In genomic region chr1:27111771-27112573, GRCh38 we compare ENCODE assay signal across 8 cellular contexts. TPM values are rescaled to one million over a fixed set of nuclear protein-coding genes. Genes with fewer than 3 reads are reported as not detected.
DNase-seq lines count a peak whose midpoint lies in the region; ATAC-seq, FAIRE-seq and TF ChIP-seq lines count a peak whose summit lies in the region.

No MANE protein-coding gene starts in this region.

- no peak overlapping the region for H2AFZ ChIP-seq in keratinocyte (ENCODE audit: control insufficient read depth, low read length)

- peak overlapping the region; percentile 57 for H3K9ac ChIP-seq in keratinocyte (ENCODE audit: control insufficient read depth, extremely low read depth, insufficient read depth, low read length)

- H3K9me3 ChIP-seq in keratinocyte (ENCODE audit: control insufficient read depth, low read depth, low read length) = no peaks in the 10 kb centered on the region

- H3K4me1 Mint-ChIP-seq in brain = peaks cover 15% of the 10 kb centered on the region

- peaks cover 37% of the 10 kb centered on the region for H3K4me1 ChIP-seq in keratinocyte (ENCODE audit: control insufficient read depth, extremely low read depth, insufficient read depth, low read length)

- no peaks in the 10 kb centered on the region for H3K27me3 Mint-ChIP-seq in brain

- dilution Hi-C loops in keratinocyte (cut with MboI; ENCODE audit: extremely low pct_ligation_motif_present, low sequenced_read_pairs) = no loop called here

- peak overlapping the region; percentile 86 for H3K27ac ChIP-seq in keratinocyte (ENCODE audit: control insufficient read depth, insufficient read depth, low read length)

- H3K4me3 Mint-ChIP-seq in brain = no peak overlapping the region

- H4K20me1 ChIP-seq in keratinocyte (ENCODE audit: control insufficient read depth, extremely low read depth, insufficient read depth, low read length) = peaks cover 4% of the 10 kb centered on the region

- TF ChIP-seq CTCF in brain (conservative IDR thresholded peaks at IDR 0.05) = no peak
- TF ChIP-seq CTCF in keratinocyte (optimal IDR thresholded peaks at IDR 0.05 in 1 of 3, IDR thresholded peaks at IDR 0.05 in 1 of 3, conservative IDR thresholded peaks at IDR 0.05 in 1 of 3; ENCODE audit: extremely low read depth in 1 of 3, insufficient read depth in 2 of 3, low read length in 3 of 3) = peak; percentile 40 to 82 (median 69)

- peak overlapping the region; percentile 49 for H3K4me2 ChIP-seq in keratinocyte (ENCODE audit: control insufficient read depth, extremely low read depth, insufficient read depth, low read depth, low read length)

- H3K36me3 ChIP-seq in keratinocyte (ENCODE audit: control insufficient read depth in 2 of 2, extremely low read depth in 1 of 2, insufficient read depth in 2 of 2, low read length in 2 of 2) = peaks cover 5 to 30% of the 10 kb centered on the region in 2 experiments

- peak overlapping the region; percentile 47 to 97 (median 88) for H3K27ac Mint-ChIP-seq in brain

- DNase-seq in COLO829 (ENCODE audit: low spot score) (peak; percentile 85), KG1 (lab: John Stamatoyannopoulos, UW) (peak; percentile 81), UCSD-AML1 (lab: John Stamatoyannopoulos, UW; ENCODE audit: unreplicated experiment) (peak; percentile 93), keratinocyte (ENCODE audit: low read depth, low spot score) (peak; percentile 100)
- DNase-seq in stimulated activated CD4-positive, alpha-beta T cell treated with anti-CD3 and anti-CD28 coated beads, Interleukin-15, amount 100 ng/mL, for 48 hours (ENCODE audit: low read depth in 2 of 2) = peak; percentile 64 to 68

- peaks cover 5% of the 10 kb centered on the region for H3K9me1 ChIP-seq in keratinocyte (ENCODE audit: control insufficient read depth, extremely low read depth, insufficient read depth, low read length)

- peak; percentile 100 for FAIRE-seq in keratinocyte (lab: Jason Lieb, UNC)

- no peaks in the 10 kb centered on the region for H3K27me3 ChIP-seq in keratinocyte (ENCODE audit: control insufficient read depth, extremely low read depth, insufficient read depth, low read length)

- H3K9me3 Mint-ChIP-seq in brain = no peaks in the 10 kb centered on the region

- peaks cover 62% of the 10 kb centered on the region for H3K79me2 ChIP-seq in keratinocyte (ENCODE audit: control insufficient read depth, insufficient read depth, low read length)

- ATAC-seq in GM21360 (IDR thresholded peaks at IDR 0.05; ENCODE audit: unreplicated experiment) (peak; percentile 78), GM18873 (IDR thresholded peaks at IDR 0.05; ENCODE audit: low FRiP score, unreplicated experiment) (no peak)

- H3K36me3 Mint-ChIP-seq in brain = no peaks in the 10 kb centered on the region

- no peak overlapping the region for H3K4me3 ChIP-seq in keratinocyte (ENCODE audit: control insufficient read depth in 2 of 3, extremely low read depth in 1 of 3, insufficient read depth in 2 of 3, low read depth in 1 of 3, low read length in 3 of 3)

RNA-seq across cellular contexts. Expression of gene SLC9A1, which starts 43.0 kb away (rescaled TPM):
- polyA plus RNA-seq in brain (ENCODE audit: insufficient read depth, low read depth, low replicate concordance) (31.8 TPM), keratinocyte (7.6 to 22.6 TPM (median 12.4 TPM) in 3 replicates)
- 16.5 TPM for polyA plus RNA-seq in keratinocyte (2011; ENCODE audit: low read depth)
- 19.8 and 20.1 TPM in 2 replicates for polyA plus RNA-seq in keratinocyte (2011; cell fraction: cytosol; rRNA removed)
- 89.9 and 97.3 TPM in 2 replicates for polyA plus RNA-seq in keratinocyte (2011; cell fraction: nucleus; rRNA removed)
- polyA plus RNA-seq in keratinocyte (2012; ENCODE audit: low replicate concordance) = 36.1 and 49.6 TPM in 2 replicates
- 16.1 to 161 TPM (median 35.4 TPM) in 3 replicates for polyA minus RNA-seq in keratinocyte
- 21.7 TPM for polyA minus RNA-seq in keratinocyte (2011; cell fraction: cytosol; rRNA and poly(A)+ RNA removed)
- polyA minus RNA-seq in keratinocyte (2011; cell fraction: nucleus; rRNA and poly(A)+ RNA removed) = 38.9 and 63.7 TPM in 2 replicates

Comparison
In these comparisons a context has a peak if more than half of its experiments do, and no peak if none do; other contexts are left out.
1. CTCF ChIP-seq: peak in keratinocyte (3 of 3); none in brain (0 of 2).
2. Peak in every context shown above with its lines, with median percentiles within 50 percentile points of each other: DNase-seq.